Comparison of ENCODE assay signal across 8 cellular contexts in genomic region chr22:41512421-41513194, GRCh38. TPM values are rescaled to one million over a fixed set of nuclear protein-coding genes. Genes with fewer than 3 reads are reported as not detected.
DNase-seq lines count a peak whose midpoint lies in the region; ATAC-seq and TF ChIP-seq lines count a peak whose summit lies in the region.

No MANE protein-coding gene starts in this region.

- H3K27ac ChIP-seq in angular gyrus (ENCODE audit: low read depth, low read length) (peak overlapping the region; percentile 97), iPS-18a (ENCODE audit: low read length) (peak overlapping the region; percentile 12), testis (peak overlapping the region in 1 of 2 donors; percentile 41)

- peak; percentile 50 for DNase-seq in NCI-H1436 (lab: John Stamatoyannopoulos, UW)
- no peak for DNase-seq in NCI-H1436 treated with DMSO at 0.1 percent for 48 hours (lab: John Stamatoyannopoulos, UW)
- peak; percentile 59 for DNase-seq in testis
- no peak for DNase-seq in effector CD4-positive, alpha-beta T cell

- no peak for TF ChIP-seq POLR2A in testis (IDR thresholded peaks at IDR 0.05)

- WGBS in testis, 2 donors = 65 to 81% methylated on average over 11 to 17 of the region's 17 CpGs

- H3K4me1 ChIP-seq in iPS-18a (ENCODE audit: control insufficient read depth, low read depth, low read length) (peaks cover 15% of the 10 kb centered on the region), testis (peaks cover 31% of the 10 kb centered on the region)

- H3K9me3 ChIP-seq in iPS-18a (ENCODE audit: control insufficient read depth, low read depth, low read length) (no peaks in the 10 kb centered on the region), testis (no peaks in the 10 kb centered on the region)

- H3K9ac ChIP-seq in iPS-18a (ENCODE audit: low read length) = peak overlapping the region; percentile 34

- ATAC-seq in HG03135 (IDR thresholded peaks at IDR 0.05; ENCODE audit: unreplicated experiment) = no peak
- no peak for ATAC-seq in GM19395 (IDR thresholded peaks at IDR 0.05; ENCODE audit: unreplicated experiment)

- H3K4me3 ChIP-seq in iPS-18a (ENCODE audit: low read length) = no peak overlapping the region
- H3K4me3 ChIP-seq in testis = no peak overlapping the region

- intact Hi-C loops in testis (cut with DNase I; ENCODE audit: low total_unique reads) = no loop called here

- no peak for TF ChIP-seq CTCF in testis (IDR thresholded peaks at IDR 0.05)

- H3K36me3 ChIP-seq in iPS-18a (ENCODE audit: control insufficient read depth, low read depth, low read length) = peaks cover 41% of the 10 kb centered on the region
- H3K36me3 ChIP-seq in testis (ENCODE audit: low read depth, missing control alignments) = no peaks in the 10 kb centered on the region

- no peaks in the 10 kb centered on the region for H3K27me3 ChIP-seq in iPS-18a (ENCODE audit: control insufficient read depth, insufficient read depth, low read length)
- no peaks in the 10 kb centered on the region for H3K27me3 ChIP-seq in testis

RNA-seq across cellular contexts. Expression of gene POLR3H, which starts 31.7 kb away (rescaled TPM):
- total RNA-seq in testis = 10 to 100 TPM; 23.3 to 24.6 TPM
- 38.9 TPM for polyA plus RNA-seq in testis (ENCODE audit: insufficient read depth, low read depth, low replicate concordance)

RNA-seq across cellular contexts. Expression of gene ACO2, which starts 43.7 kb away (rescaled TPM):
- total RNA-seq in testis = 100 to 1,000 TPM; 133 to 178 TPM
- 113 TPM for polyA plus RNA-seq in testis (ENCODE audit: insufficient read depth, low read depth, low replicate concordance)

RNA-seq across cellular contexts. Expression of gene PHF5A, which starts 44.1 kb away (rescaled TPM):
- 10 to 100 TPM; 33.7 to 35.1 TPM for total RNA-seq in testis
- 42.8 TPM for polyA plus RNA-seq in testis (ENCODE audit: insufficient read depth, low read depth, low replicate concordance)

RNA-seq across cellular contexts. Expression of gene CSDC2, which starts 48.2 kb away (rescaled TPM):
- total RNA-seq in testis = 10 to 100 TPM; 76.5 to 87.0 TPM
- 50.1 TPM for polyA plus RNA-seq in testis (ENCODE audit: insufficient read depth, low read depth, low replicate concordance)

Comparison
In these comparisons a context has a peak if more than half of its experiments do, and no peak if none do; other contexts are left out.
1. DNase-seq: peak in NCI-H1436 (single experiment) and testis (single experiment); none in NCI-H1436 treated with DMSO at 0.1 percent for 48 hours (single experiment) and effector CD4-positive, alpha-beta T cell (single experiment).